28 cellular contexts compared by ENCODE assay signal in the genomic region with DNA sequence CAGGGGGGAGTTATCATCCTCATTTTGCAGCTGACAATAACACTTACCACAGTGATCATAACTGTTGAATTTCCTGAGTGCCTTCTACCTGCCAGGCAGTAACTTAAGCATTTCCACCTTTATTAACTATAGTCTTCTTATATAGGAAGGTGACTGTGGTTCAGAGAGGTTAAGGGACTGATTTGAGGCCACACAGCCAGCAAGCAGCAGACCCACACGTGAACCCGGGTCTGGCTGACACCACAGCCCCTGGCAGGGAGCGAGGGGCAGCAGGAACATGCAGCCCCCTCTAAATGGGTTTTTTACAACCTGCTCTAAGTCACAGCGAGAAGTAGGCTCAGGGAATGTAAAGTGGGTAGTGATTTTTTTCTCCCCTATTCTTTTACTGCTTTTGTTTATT.
"Had no signal": no experiment of that assay in that cellular context is flagged by ENCODE, and none has a peak within 500 bp of the region (broad histone marks: within the 10 kb centered on the region; RNA-seq: fewer than 3 reads in every experiment).

No MANE protein-coding gene starts in this region.

- H3K4me3 ChIP-seq: colonic mucosa, coronary artery, dorsolateral prefrontal cortex, esophagus muscularis mucosa, esophagus squamous epithelium, gastrocnemius medialis, gastroesophageal sphincter, heart left ventricle, heart right ventricle had no signal

- H3K36me3 ChIP-seq: colonic mucosa, esophagus muscularis mucosa, esophagus squamous epithelium, gastrocnemius medialis, gastroesophageal sphincter, heart left ventricle, heart right ventricle had no signal

- H3K9me3 ChIP-seq: colonic mucosa, gastrocnemius medialis had no signal

- FAIRE-seq: colon, endometrium, endothelial cell of umbilical vein, frontal cortex had no signal

- H3K4me1 ChIP-seq: colonic mucosa, foreskin keratinocyte, gastrocnemius medialis, gastroesophageal sphincter, heart left ventricle, heart right ventricle had no signal

- ATAC-seq: effector memory CD8-positive, alpha-beta T cell; esophagus mucosa; foreskin keratinocyte; gastrocnemius medialis; gastroesophageal sphincter; heart left ventricle; heart right ventricle had no signal

- DNase-seq: colonic mucosa; cortex of kidney; dermis blood vessel endothelial cell; dorsolateral prefrontal cortex; effector CD4-positive, alpha-beta T cell; effector CD8-positive, alpha-beta T cell; effector memory CD4-positive, alpha-beta T cell; effector memory CD8-positive, alpha-beta T cell; endodermal cell; erythroblast; esophagus squamous epithelium; foreskin fibroblast; foreskin keratinocyte; foreskin melanocyte; gastrocnemius medialis; glutamatergic neuron; head of caudate nucleus; heart left ventricle; heart right ventricle had no signal

- H3K27ac ChIP-seq: colonic mucosa, coronary artery, dorsolateral prefrontal cortex, epithelial cell of prostate, esophagus muscularis mucosa, esophagus squamous epithelium, foreskin keratinocyte, gastrocnemius medialis, gastroesophageal sphincter, heart left ventricle, heart right ventricle had no signal

- H3K27me3 ChIP-seq: colonic mucosa, dorsolateral prefrontal cortex, foreskin keratinocyte had no signal
